ENCODE assay signal across 1 cellular context in genomic region chr4:55395218-55395528, GRCh38.
TF ChIP-seq lines count a peak whose summit lies in the region.

No MANE protein-coding gene starts in this region.

TF ChIP-seq in GM23338, 12 proteins besides CTCF, POLR2A, EP300 and RAD21 (continued from another document):
- TF ChIP-seq ZNF462 (CRISPR knock-in tag; IDR thresholded peaks at IDR 0.05): no peak
- TF ChIP-seq REST (IDR thresholded peaks at IDR 0.05; ENCODE audit: unreplicated experiment): no peak
- no peak for TF ChIP-seq EZH2 (IDR thresholded peaks at IDR 0.05; ENCODE audit: low read depth, unreplicated experiment)
- TF ChIP-seq JUNB (IDR thresholded peaks at IDR 0.05; ENCODE audit: unreplicated experiment): no peak
TF ChIP-seq in GM23338: peak in this region for 0.
